21 cellular contexts compared by ENCODE assay signal in the genomic region with DNA sequence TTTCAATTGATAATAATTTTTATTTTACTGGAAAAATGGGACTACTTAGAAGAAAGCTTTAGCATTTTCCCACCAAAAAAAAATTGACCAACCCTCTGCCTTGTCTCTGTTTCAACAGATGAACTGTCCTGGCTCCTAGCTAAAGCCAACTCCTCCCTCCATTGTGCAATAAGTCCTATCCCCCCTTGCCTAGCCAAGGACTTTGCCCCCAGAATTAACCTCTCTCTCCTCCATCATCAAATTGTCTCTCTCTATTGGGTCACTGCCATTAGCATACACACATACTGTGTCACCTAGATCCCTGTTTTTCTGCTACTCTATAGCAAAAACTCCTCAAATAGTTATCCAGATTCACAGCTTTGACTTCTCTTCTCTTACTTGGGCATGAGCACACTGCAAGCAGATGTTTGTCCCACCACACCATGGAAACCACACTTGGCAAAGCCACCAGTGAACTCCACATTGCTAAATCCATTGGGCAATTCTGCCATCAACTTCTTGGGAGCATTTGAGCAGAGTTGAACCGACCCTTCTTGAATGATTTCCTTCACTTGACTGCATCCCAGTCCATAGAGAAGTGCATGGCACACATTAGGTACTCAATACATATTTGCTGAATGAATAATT.
"Had no signal": no experiment of that assay in that cellular context is flagged by ENCODE, and none has a peak within 500 bp of the region (broad histone marks: within the 10 kb centered on the region; RNA-seq: fewer than 3 reads in every experiment).

No MANE protein-coding gene starts in this region.

- H3K9me3 ChIP-seq: neutrophil, ovary, psoas muscle, stomach, suprapubic skin, transverse colon had no signal

- DNase-seq: activated CD4-positive, alpha-beta memory T cell treated with anti-CD3 and anti-CD28 coated beads for 36 hours; activated CD4-positive, alpha-beta T cell treated with anti-CD3 and anti-CD28 coated beads for 4 hours; activated CD4-positive, CD25-positive, alpha-beta regulatory T cell; activated effector memory CD4-positive, alpha-beta T cell treated with Interleukin-2 at 50 U/mL for 16 hours; activated naive CD4-positive, alpha-beta T cell treated with anti-CD3 and anti-CD28 coated beads for 36 hours; activated naive CD8-positive, alpha-beta T cell treated with anti-CD3 and anti-CD28 coated beads, Interleukin-2, amount 10 ng/mL, durations not matched to agents 7 days and 5 days; activated T-cell treated with anti-CD3 and anti-CD28 coated beads, Interleukin-2, amount 50 U/mL, for 72 hours; amniotic stem cell; left ventricle myocardium superior; mesenchymal stem cell; ovary; psoas muscle; small intestine; stimulated activated CD4-positive, alpha-beta T cell treated with anti-CD3 and anti-CD28 coated beads, Interleukin-2, amount 100 ng/mL, for 24 hours; stomach; T-helper 17 cell; transverse colon had no signal

- H3K4me1 ChIP-seq: psoas muscle, suprapubic skin had no signal

- H3K36me3 ChIP-seq: cardiac muscle cell, neutrophil, ovary, stomach, suprapubic skin, transverse colon had no signal

- H3K27ac ChIP-seq: cardiac muscle cell, neutrophil, ovary, psoas muscle, stomach, suprapubic skin, transverse colon had no signal

- H3K4me3 ChIP-seq: cardiac muscle cell, ovary, psoas muscle, stomach, suprapubic skin, transverse colon had no signal

- ATAC-seq: activated T-cell treated with anti-CD3 and anti-CD28 coated beads, Interleukin-2, amount 50 U/mL, for 72 hours; left ventricle myocardium superior; psoas muscle; stimulated activated effector memory CD8-positive, alpha-beta T cell treated with anti-CD3 and anti-CD28 coated beads, Interleukin-12 subunit alpha, Interleukin-12 subunit beta, amount 100 ng/mL, for 72 hours; T-helper 17 cell had no signal

- H3K27me3 ChIP-seq: cardiac muscle cell, neutrophil, ovary, stomach, suprapubic skin, transverse colon had no signal
